In genomic region chr7:150814328-150815001, GRCh38 we compare ENCODE assay signal across 1 cellular context.
TF ChIP-seq lines count a peak whose summit lies in the region.

No MANE protein-coding gene starts in this region.

TF ChIP-seq in WTC11, 78 proteins besides CTCF, POLR2A, EP300 and RAD21 (continued from another document):
- TF ChIP-seq PRDM15 (CRISPR knock-in tag; IDR thresholded peaks at IDR 0.05): no peak
- no peak for TF ChIP-seq ETV6 (CRISPR knock-in tag; IDR thresholded peaks at IDR 0.05)
- no peak for TF ChIP-seq FOXJ3 (CRISPR knock-in tag; IDR thresholded peaks at IDR 0.05; ENCODE audit: borderline replicate concordance)
- no peak for TF ChIP-seq ZNF512 (CRISPR knock-in tag; IDR thresholded peaks at IDR 0.05; ENCODE audit: borderline replicate concordance)
- TF ChIP-seq TEAD1 (CRISPR knock-in tag; IDR thresholded peaks at IDR 0.05): no peak
- TF ChIP-seq HMGXB4 (CRISPR knock-in tag; IDR thresholded peaks at IDR 0.05): no peak
- TF ChIP-seq, protein P1, sequence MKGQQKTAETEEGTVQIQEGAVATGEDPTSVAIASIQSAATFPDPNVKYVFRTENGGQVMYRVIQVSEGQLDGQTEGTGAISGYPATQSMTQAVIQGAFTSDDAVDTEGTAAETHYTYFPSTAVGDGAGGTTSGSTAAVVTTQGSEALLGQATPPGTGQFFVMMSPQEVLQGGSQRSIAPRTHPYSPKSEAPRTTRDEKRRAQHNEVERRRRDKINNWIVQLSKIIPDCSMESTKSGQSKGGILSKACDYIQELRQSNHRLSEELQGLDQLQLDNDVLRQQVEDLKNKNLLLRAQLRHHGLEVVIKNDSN (CRISPR knock-in tag; IDR thresholded peaks at IDR 0.05): no peak
- TF ChIP-seq IRF1 (CRISPR knock-in tag; IDR thresholded peaks at IDR 0.05): no peak
- no peak for TF ChIP-seq JAZF1 (CRISPR knock-in tag; IDR thresholded peaks at IDR 0.05)
- TF ChIP-seq, protein P2, sequence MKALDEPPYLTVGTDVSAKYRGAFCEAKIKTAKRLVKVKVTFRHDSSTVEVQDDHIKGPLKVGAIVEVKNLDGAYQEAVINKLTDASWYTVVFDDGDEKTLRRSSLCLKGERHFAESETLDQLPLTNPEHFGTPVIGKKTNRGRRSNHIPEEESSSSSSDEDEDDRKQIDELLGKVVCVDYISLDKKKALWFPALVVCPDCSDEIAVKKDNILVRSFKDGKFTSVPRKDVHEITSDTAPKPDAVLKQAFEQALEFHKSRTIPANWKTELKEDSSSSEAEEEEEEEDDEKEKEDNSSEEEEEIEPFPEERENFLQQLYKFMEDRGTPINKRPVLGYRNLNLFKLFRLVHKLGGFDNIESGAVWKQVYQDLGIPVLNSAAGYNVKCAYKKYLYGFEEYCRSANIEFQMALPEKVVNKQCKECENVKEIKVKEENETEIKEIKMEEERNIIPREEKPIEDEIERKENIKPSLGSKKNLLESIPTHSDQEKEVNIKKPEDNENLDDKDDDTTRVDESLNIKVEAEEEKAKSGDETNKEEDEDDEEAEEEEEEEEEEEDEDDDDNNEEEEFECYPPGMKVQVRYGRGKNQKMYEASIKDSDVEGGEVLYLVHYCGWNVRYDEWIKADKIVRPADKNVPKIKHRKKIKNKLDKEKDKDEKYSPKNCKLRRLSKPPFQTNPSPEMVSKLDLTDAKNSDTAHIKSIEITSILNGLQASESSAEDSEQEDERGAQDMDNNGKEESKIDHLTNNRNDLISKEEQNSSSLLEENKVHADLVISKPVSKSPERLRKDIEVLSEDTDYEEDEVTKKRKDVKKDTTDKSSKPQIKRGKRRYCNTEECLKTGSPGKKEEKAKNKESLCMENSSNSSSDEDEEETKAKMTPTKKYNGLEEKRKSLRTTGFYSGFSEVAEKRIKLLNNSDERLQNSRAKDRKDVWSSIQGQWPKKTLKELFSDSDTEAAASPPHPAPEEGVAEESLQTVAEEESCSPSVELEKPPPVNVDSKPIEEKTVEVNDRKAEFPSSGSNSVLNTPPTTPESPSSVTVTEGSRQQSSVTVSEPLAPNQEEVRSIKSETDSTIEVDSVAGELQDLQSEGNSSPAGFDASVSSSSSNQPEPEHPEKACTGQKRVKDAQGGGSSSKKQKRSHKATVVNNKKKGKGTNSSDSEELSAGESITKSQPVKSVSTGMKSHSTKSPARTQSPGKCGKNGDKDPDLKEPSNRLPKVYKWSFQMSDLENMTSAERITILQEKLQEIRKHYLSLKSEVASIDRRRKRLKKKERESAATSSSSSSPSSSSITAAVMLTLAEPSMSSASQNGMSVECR (CRISPR knock-in tag; IDR thresholded peaks at IDR 0.05; ENCODE audit: borderline replicate concordance): no peak
- TF ChIP-seq, protein P3, sequence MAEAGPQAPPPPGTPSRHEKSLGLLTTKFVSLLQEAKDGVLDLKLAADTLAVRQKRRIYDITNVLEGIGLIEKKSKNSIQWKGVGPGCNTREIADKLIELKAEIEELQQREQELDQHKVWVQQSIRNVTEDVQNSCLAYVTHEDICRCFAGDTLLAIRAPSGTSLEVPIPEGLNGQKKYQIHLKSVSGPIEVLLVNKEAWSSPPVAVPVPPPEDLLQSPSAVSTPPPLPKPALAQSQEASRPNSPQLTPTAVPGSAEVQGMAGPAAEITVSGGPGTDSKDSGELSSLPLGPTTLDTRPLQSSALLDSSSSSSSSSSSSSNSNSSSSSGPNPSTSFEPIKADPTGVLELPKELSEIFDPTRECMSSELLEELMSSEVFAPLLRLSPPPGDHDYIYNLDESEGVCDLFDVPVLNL (CRISPR knock-in tag; IDR thresholded peaks at IDR 0.05; ENCODE audit: borderline replicate concordance, low read depth): no peak
